ENCODE assay signal across 30 cellular contexts in the genomic region with DNA sequence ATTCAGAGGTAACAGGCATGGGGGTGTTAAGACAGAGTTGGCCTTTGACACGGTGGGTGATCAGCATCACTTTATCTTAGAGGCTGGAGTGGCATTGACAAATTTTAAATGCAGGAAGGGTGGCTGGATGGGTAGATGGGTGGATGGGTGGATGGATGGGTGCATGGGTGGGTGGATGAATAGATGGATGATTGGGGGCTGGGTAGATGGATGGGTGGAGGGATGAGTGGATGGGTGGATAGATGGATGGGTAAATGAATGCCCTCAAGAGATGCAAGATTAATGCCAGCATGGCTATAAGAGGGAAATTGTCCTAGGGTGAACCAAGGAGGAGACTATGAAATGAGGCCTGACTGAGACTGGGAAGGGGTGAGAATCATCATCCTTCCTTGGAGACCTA.
"Had no signal": no experiment of that assay in that cellular context is flagged by ENCODE, and none has a peak within 500 bp of the region (broad histone marks: within the 10 kb centered on the region; RNA-seq: fewer than 3 reads in every experiment).

No MANE protein-coding gene starts in this region.

- H3K4me1 ChIP-seq: gastrocnemius medialis, pancreas had no signal

- ATAC-seq: activated naive CD4-positive, alpha-beta T cell treated with anti-CD3 and anti-CD28 coated beads, Interleukin-2, amount 50 U/mL, for 72 hours; activated T-cell treated with anti-CD3 and anti-CD28 coated beads, Interleukin-2, amount 50 U/mL, for 4 hours; gastrocnemius medialis; pancreas; psoas muscle; stimulated activated naive B cell treated with anti-CD40 and anti-IgM and Interleukin-4, amounts not matched to agents 10 μg/mL and 1 μg/mL and 100 μg/mL, for 72 hours had no signal

- H3K9me3 Mint-ChIP-seq: activated CD4-positive, alpha-beta memory T cell treated with anti-CD3 and anti-CD28 coated beads, Interleukin-2, amount 10 ng/mL, durations not matched to agents 7 days and 5 days; activated CD4-positive, alpha-beta T cell treated with anti-CD3 and anti-CD28 coated beads, Interleukin-2, amount 10 ng/mL, durations not matched to agents 7 days and 5 days; activated naive CD4-positive, alpha-beta T cell treated with anti-CD3 and anti-CD28 coated beads, Interleukin-2, amount 50 U/mL, for 72 hours; activated T-cell treated with anti-CD3 and anti-CD28 coated beads, Interleukin-2, amount 50 U/mL, for 4 hours; memory B cell; nephron progenitor cell; stimulated activated naive B cell treated with anti-CD40 and anti-IgM and Interleukin-4, amounts not matched to agents 10 μg/mL and 1 μg/mL and 100 μg/mL, for 72 hours had no signal

- H3K27me3 Mint-ChIP-seq: activated CD4-positive, alpha-beta memory T cell treated with anti-CD3 and anti-CD28 coated beads, Interleukin-2, amount 10 ng/mL, durations not matched to agents 7 days and 5 days; activated CD4-positive, alpha-beta T cell treated with anti-CD3 and anti-CD28 coated beads, Interleukin-2, amount 10 ng/mL, durations not matched to agents 7 days and 5 days; memory B cell; stimulated activated naive B cell treated with anti-CD40 and anti-IgM and Interleukin-4, amounts not matched to agents 10 μg/mL and 1 μg/mL and 100 μg/mL, for 72 hours had no signal

- DNase-seq: activated CD4-positive, alpha-beta memory T cell treated with anti-CD3 and anti-CD28 coated beads, Interleukin-2, amount 10 ng/mL, durations not matched to agents 7 days and 5 days; activated CD4-positive, alpha-beta T cell treated with anti-CD3 and anti-CD28 coated beads, Interleukin-2, amount 10 ng/mL, durations not matched to agents 7 days and 5 days; activated CD4-positive, CD25-positive, alpha-beta regulatory T cell treated with anti-CD3 and anti-CD28 coated beads, Interleukin-2, amount 50 U/mL, for 72 hours; activated CD8-positive, alpha-beta memory T cell treated with anti-CD3 and anti-CD28 coated beads, Interleukin-2, amount 50 U/mL, for 48 hours; activated naive CD4-positive, alpha-beta T cell; activated T-cell treated with anti-CD3 and anti-CD28 coated beads, Interleukin-2, amount 50 U/mL, for 4 hours; adrenal gland; cerebellar nuclear complex; dorsolateral prefrontal cortex; effector memory CD4-positive, alpha-beta T cell; erythroblast; gastrocnemius medialis; glutamatergic neuron; hippocampal formation; nephron progenitor cell; pancreas; psoas muscle; sigmoid colon; small intestine; stimulated activated CD4-positive, alpha-beta T cell treated with anti-CD3 and anti-CD28 coated beads, Interleukin-4, amount 100 ng/mL, for 24 hours; stimulated activated naive B cell treated with anti-CD40 and anti-IgM and Interleukin-4, amounts not matched to agents 10 μg/mL and 1 μg/mL and 100 μg/mL, for 72 hours; T1000; tibial artery had no signal

- H3K9me3 ChIP-seq: adrenal gland, ascending aorta, gastrocnemius medialis, pancreas, psoas muscle, sigmoid colon, suprapubic skin, tibial artery had no signal

- H3K27me3 ChIP-seq: adrenal gland, ascending aorta, dorsolateral prefrontal cortex, gastrocnemius medialis, pancreas, suprapubic skin had no signal

- H3K4me3 ChIP-seq: adrenal gland, ascending aorta, cardiac muscle cell, coronary artery, dorsolateral prefrontal cortex, gastrocnemius medialis, pancreas, psoas muscle, sigmoid colon, suprapubic skin, tibial artery had no signal

- H3K27ac Mint-ChIP-seq: nephron progenitor cell; stimulated activated naive B cell treated with anti-CD40 and anti-IgM and Interleukin-4, amounts not matched to agents 10 μg/mL and 1 μg/mL and 100 μg/mL, for 72 hours had no signal

- H3K36me3 ChIP-seq: adrenal gland, ascending aorta, cardiac muscle cell, gastrocnemius medialis, pancreas, sigmoid colon, suprapubic skin had no signal

- H3K4me3 Mint-ChIP-seq: activated CD4-positive, alpha-beta memory T cell treated with anti-CD3 and anti-CD28 coated beads, Interleukin-2, amount 10 ng/mL, durations not matched to agents 7 days and 5 days; activated CD4-positive, alpha-beta T cell treated with anti-CD3 and anti-CD28 coated beads, Interleukin-2, amount 10 ng/mL, durations not matched to agents 7 days and 5 days; activated T-cell treated with anti-CD3 and anti-CD28 coated beads, Interleukin-2, amount 50 U/mL, for 4 hours; brain; memory B cell; nephron progenitor cell; stimulated activated naive B cell treated with anti-CD40 and anti-IgM and Interleukin-4, amounts not matched to agents 10 μg/mL and 1 μg/mL and 100 μg/mL, for 72 hours had no signal

- H3K27ac ChIP-seq: adrenal gland, ascending aorta, cardiac muscle cell, coronary artery, dorsolateral prefrontal cortex, gastrocnemius medialis, pancreas, psoas muscle, sigmoid colon, suprapubic skin, tibial artery had no signal

- H3K36me3 Mint-ChIP-seq: activated naive CD4-positive, alpha-beta T cell treated with anti-CD3 and anti-CD28 coated beads, Interleukin-2, amount 50 U/mL, for 72 hours; brain had no signal
